ENCODE assay signal across 8 cellular contexts in genomic region chr12:111812881-111813741, GRCh38. TPM values are rescaled to one million over a fixed set of nuclear protein-coding genes. Genes with fewer than 3 reads are reported as not detected.
A peak's percentile ranks its signal among the peaks of the same experiment; 100 is the strongest.
DNase-seq lines count a peak whose midpoint lies in the region; ATAC-seq and TF ChIP-seq lines count a peak whose summit lies in the region.

No MANE protein-coding gene starts in this region.

- peak overlapping the region; percentile 78 for H3K27ac Mint-ChIP-seq in activated naive CD4-positive, alpha-beta T cell treated with anti-CD3 and anti-CD28 coated beads, Interleukin-2, amount 50 U/mL, for 24 hours
- H3K27ac Mint-ChIP-seq in glutamatergic neuron (ENCODE audit: unreplicated experiment), result no peak overlapping the region

- no peaks in the 10 kb centered on the region for H3K36me3 Mint-ChIP-seq in activated naive CD4-positive, alpha-beta T cell treated with anti-CD3 and anti-CD28 coated beads, Interleukin-2, amount 50 U/mL, for 24 hours
- no peaks in the 10 kb centered on the region for H3K36me3 Mint-ChIP-seq in glutamatergic neuron (ENCODE audit: unreplicated experiment)

- H3K79me2 ChIP-seq in parathyroid adenoma, result no peaks in the 10 kb centered on the region

- H3K27me3 Mint-ChIP-seq in activated naive CD4-positive, alpha-beta T cell treated with anti-CD3 and anti-CD28 coated beads, Interleukin-2, amount 50 U/mL, for 24 hours, result peaks cover 2% of the 10 kb centered on the region
- H3K27me3 Mint-ChIP-seq in glutamatergic neuron (ENCODE audit: unreplicated experiment), result peaks cover 1% of the 10 kb centered on the region

- H3K9me3 ChIP-seq in parathyroid adenoma (ENCODE audit: control insufficient read depth, low read length) (no peaks in the 10 kb centered on the region), upper lobe of left lung (no peaks in the 10 kb centered on the region)

- H3K27ac ChIP-seq in parathyroid adenoma (no peak overlapping the region), upper lobe of left lung (peak overlapping the region in 2 of 4 donors; percentile 1 to 19)

- TF ChIP-seq CTCF in BJ (IDR thresholded peaks at IDR 0.05; ENCODE audit: insufficient read depth, low read depth, low read length), result peak; percentile 83
- peak; percentile 73 for TF ChIP-seq CTCF in glutamatergic neuron (IDR thresholded peaks at IDR 0.05; ENCODE audit: partially characterized antibody, unreplicated experiment)
- peak; percentile 84 for TF ChIP-seq CTCF in parathyroid adenoma (IDR thresholded peaks at IDR 0.05)
- peak; percentile 60 to 88 (median 80) for TF ChIP-seq CTCF in upper lobe of left lung (IDR thresholded peaks at IDR 0.05)

- ATAC-seq in GM21529 (IDR thresholded peaks at IDR 0.05; ENCODE audit: unreplicated experiment) (peak; percentile 64), upper lobe of left lung (ENCODE audit: low FRiP score in 2 of 2) (peak; percentile 92 to 97)

- H3K27me3 ChIP-seq in BJ (ENCODE audit: control insufficient read depth, insufficient read depth, low read length) (no peaks in the 10 kb centered on the region), parathyroid adenoma (ENCODE audit: control insufficient read depth, insufficient read depth, low read length) (no peaks in the 10 kb centered on the region), upper lobe of left lung (no peaks in the 10 kb centered on the region)

- WGBS in upper lobe of left lung, 2 donors, result 19% methylated on average over 11 to 13 of the region's 13 CpGs

- no peak overlapping the region for H3K4me2 ChIP-seq in parathyroid adenoma (ENCODE audit: low read length)

- no peak for TF ChIP-seq EP300 in upper lobe of left lung (IDR thresholded peaks at IDR 0.05)

- POLR2A ChIA-PET in BJ (lab: Charles Lee), result no interaction called here

- H2AFZ ChIP-seq in parathyroid adenoma, result no peak overlapping the region

- H3K4me3 ChIP-seq in BJ (ENCODE audit: low read depth, low read length) (no peak overlapping the region), parathyroid adenoma (ENCODE audit: low read depth, low read length) (no peak overlapping the region), upper lobe of left lung (no peak overlapping the region)

- no peak for TF ChIP-seq POLR2A in upper lobe of left lung (IDR thresholded peaks at IDR 0.05)

- no peak for DNase-seq in BJ (ENCODE audit: low read depth)
- peak; percentile 88 for DNase-seq in NCI-H1105 treated with DMSO at 0.1 percent for 48 hours (lab: John Stamatoyannopoulos, UW)
- DNase-seq in SKM-1 (lab: John Stamatoyannopoulos, UW; ENCODE audit: unreplicated experiment), result peak; percentile 13
- DNase-seq in glutamatergic neuron, result peak; percentile 74
- peak in 1 of 2 donors; percentile 86 for DNase-seq in upper lobe of left lung

- CTCF ChIA-PET in BJ (lab: Yijun Ruan, JAX), result interaction anchor here (0.6 to 5.4 kb wide), 22 partner anchors 9 to 597 kb away, joined by 3 to 106 read pairs (median 6); partner anchors contain the start of gene MAPKAPK5

- peaks cover 11% of the 10 kb centered on the region for H3K4me1 Mint-ChIP-seq in activated naive CD4-positive, alpha-beta T cell treated with anti-CD3 and anti-CD28 coated beads, Interleukin-2, amount 50 U/mL, for 24 hours
- no peaks in the 10 kb centered on the region for H3K4me1 Mint-ChIP-seq in glutamatergic neuron (ENCODE audit: low read depth, unreplicated experiment)

- no peak overlapping the region for H3K4me3 Mint-ChIP-seq in activated naive CD4-positive, alpha-beta T cell treated with anti-CD3 and anti-CD28 coated beads, Interleukin-2, amount 50 U/mL, for 24 hours
- no peak overlapping the region for H3K4me3 Mint-ChIP-seq in glutamatergic neuron (ENCODE audit: unreplicated experiment)

- peaks cover 3% of the 10 kb centered on the region for H3K4me1 ChIP-seq in parathyroid adenoma
- peaks cover 0 to 13% (median 7%) of the 10 kb centered on the region in 4 donors for H3K4me1 ChIP-seq in upper lobe of left lung

- H3K36me3 ChIP-seq in BJ (ENCODE audit: control insufficient read depth, insufficient read depth, low read length), result no peaks in the 10 kb centered on the region; the same call in 1 of the 2 replicates
- H3K36me3 ChIP-seq in parathyroid adenoma (ENCODE audit: control insufficient read depth, insufficient read depth, low read length), result no peaks in the 10 kb centered on the region
- H3K36me3 ChIP-seq in upper lobe of left lung, result peaks cover 16 to 48% (median 40%) of the 10 kb centered on the region in 4 donors

- no peaks in the 10 kb centered on the region for H3K9me3 Mint-ChIP-seq in activated naive CD4-positive, alpha-beta T cell treated with anti-CD3 and anti-CD28 coated beads, Interleukin-2, amount 50 U/mL, for 24 hours
- H3K9me3 Mint-ChIP-seq in glutamatergic neuron (ENCODE audit: unreplicated experiment), result peaks cover 2% of the 10 kb centered on the region

- H3K9ac ChIP-seq in parathyroid adenoma, result no peak overlapping the region

RNA-seq across cellular contexts. Expression of gene MAPKAPK5, which starts 28.9 kb away (rescaled TPM):
- polyA plus RNA-seq in BJ (2011; rRNA removed), result 32.5 and 32.9 TPM in 2 replicates
- 17.6 and 18.7 TPM in 2 replicates for polyA minus RNA-seq in BJ (2011; rRNA and poly(A)+ RNA removed)
- total RNA-seq in glutamatergic neuron (ENCODE audit: unreplicated experiment), result 125 TPM
- total RNA-seq in upper lobe of left lung, result 10 to 100 TPM; 27.2 to 60.8 (median 42.3) TPM

RNA-seq across cellular contexts. Expression of gene ALDH2, which starts 46.4 kb away (rescaled TPM):
- 44.5 and 48.8 TPM in 2 replicates for polyA plus RNA-seq in BJ (2011; rRNA removed)
- polyA minus RNA-seq in BJ (2011; rRNA and poly(A)+ RNA removed), result 22.3 and 25.7 TPM in 2 replicates
- 55.2 TPM for total RNA-seq in glutamatergic neuron (ENCODE audit: unreplicated experiment)
- total RNA-seq in upper lobe of left lung, result 100 to 1,000 TPM; 138 to 573 (median 265) TPM
